In genomic region chr1:156667968-156668709, GRCh38 we compare ENCODE assay signal across 15 cellular contexts. TPM values are rescaled to one million over a fixed set of nuclear protein-coding genes. Genes with fewer than 3 reads are reported as not detected.
DNase-seq lines count a peak whose midpoint lies in the region; TF ChIP-seq lines count a peak whose summit lies in the region.
"Had no signal": no experiment of that assay in that cellular context is flagged by ENCODE, and none has a peak within 500 bp of the region (broad histone marks: within the 10 kb centered on the region; RNA-seq: fewer than 3 reads in every experiment).

No MANE protein-coding gene starts in this region.

- no peak overlapping the region for H3K4me3 Mint-ChIP-seq in progenitor cell of endocrine pancreas (ENCODE audit: low read depth)

- H3K27ac Mint-ChIP-seq in progenitor cell of endocrine pancreas = peak overlapping the region; percentile 77

- no peak overlapping the region for H3K4me2 ChIP-seq in mammary epithelial cell (ENCODE audit: insufficient read depth, low read depth, low read length)

- dilution Hi-C loops in mammary epithelial cell (cut with HindIII; ENCODE audit: low sequenced_read_pairs) = no loop called here

- DNase-seq in breast epithelium (ENCODE audit: low spot score in 2 of 2) (no peak), mammary epithelial cell (no peak), left ventricle myocardium inferior (no peak), progenitor cell of endocrine pancreas (ENCODE audit: low spot score, unreplicated experiment) (no peak), NCI-H2029 (lab: John Stamatoyannopoulos, UW) (no peak), posterior vena cava (ENCODE audit: low spot score) (no peak), NOMO-1 treated with dmso at 0.1 percent for 144 hours (lab: John Stamatoyannopoulos, UW; ENCODE audit: unreplicated experiment) (no peak), GM19240 (ENCODE audit: insufficient read length, low spot score) (no peak)
- DNase-seq: SW 1271 had no signal

- H3K27me3 ChIP-seq in breast epithelium = no peaks in the 10 kb centered on the region
- H3K27me3 ChIP-seq in mammary epithelial cell (ENCODE audit: insufficient read depth, low read length) = peaks cover 7% of the 10 kb centered on the region
- no peaks in the 10 kb centered on the region for H3K27me3 ChIP-seq in left ventricle myocardium inferior (ENCODE audit: low read depth)

- H3K27ac ChIP-seq in breast epithelium (peak overlapping the region; percentile 86 to 96), mammary epithelial cell (ENCODE audit: insufficient read depth, low read depth, low read length) (no peak overlapping the region), left ventricle myocardium inferior (replicated peaks) (peak overlapping the region; percentile 96)

- no peaks in the 10 kb centered on the region for H3K9me3 ChIP-seq in breast epithelium
- H3K9me3 ChIP-seq in mammary epithelial cell (replicated peaks; ENCODE audit: insufficient read depth, low read length) = no peaks in the 10 kb centered on the region
- no peaks in the 10 kb centered on the region for H3K9me3 ChIP-seq in left ventricle myocardium inferior (replicated peaks)

- TF ChIP-seq POLR2A in breast epithelium (IDR thresholded peaks at IDR 0.05) = no peak

- H3K9me3 Mint-ChIP-seq in progenitor cell of endocrine pancreas (ENCODE audit: low read depth) = no peaks in the 10 kb centered on the region

- no peaks in the 10 kb centered on the region for H3K79me2 ChIP-seq in mammary epithelial cell (ENCODE audit: insufficient read depth, low read length)

- H3K36me3 ChIP-seq in breast epithelium (no peaks in the 10 kb centered on the region), mammary epithelial cell (ENCODE audit: insufficient read depth, low read length) (no peaks in the 10 kb centered on the region), left ventricle myocardium inferior (peaks cover 19% of the 10 kb centered on the region)

- no TSS peak for BruUV-seq in mammary epithelial cell (replicated peaks; lab: Mats Ljungman, UMichigan)

- no peaks in the 10 kb centered on the region for H4K20me1 ChIP-seq in mammary epithelial cell (ENCODE audit: insufficient read depth, low read length)

- no peak overlapping the region for H2AFZ ChIP-seq in mammary epithelial cell (ENCODE audit: low read depth, low read length)

- CTCF ChIA-PET in mammary epithelial cell (lab: Charles Lee; ENCODE audit: low non-redundant PET) = no interaction called here

- H3K36me3 Mint-ChIP-seq in progenitor cell of endocrine pancreas (ENCODE audit: insufficient read depth) = peaks cover 5% of the 10 kb centered on the region

- intact Hi-C loops in breast epithelium (cut with DNase I; ENCODE audit: low total_unique reads) = loop anchor here (10.0 kb wide), 1 partner anchor 173 kb away; no protein-coding TSS in a partner anchor
- intact Hi-C loops in mammary epithelial cell (cut with micrococcal nuclease) = no loop called here
- intact Hi-C loops in left ventricle myocardium inferior (cut with micrococcal nuclease) = no loop called here
- intact Hi-C loops in posterior vena cava (cut with DNase I) = no loop called here

- WGBS in mammary epithelial cell (ENCODE audit: low coverage, missing lambda C conversion rate) = 46% methylated on average over 4 of the region's 9 CpGs

- H3K4me3 ChIP-seq in breast epithelium (peak overlapping the region in 1 of 3 donors; percentile 15), mammary epithelial cell (replicated peaks in 1 of 3; ENCODE audit: insufficient read depth in 1 of 3, low read depth in 2 of 3, low read length in 3 of 3) (no peak overlapping the region), left ventricle myocardium inferior (peak overlapping the region; percentile 9)

- TF ChIP-seq CTCF in breast epithelium (IDR thresholded peaks at IDR 0.05) (no peak), mammary epithelial cell (conservative IDR thresholded peaks at IDR 0.05 in 1 of 2, IDR thresholded peaks at IDR 0.05 in 1 of 2; ENCODE audit: extremely low read depth in 1 of 2, insufficient read depth in 1 of 2, low read depth in 1 of 2, low read length in 2 of 2) (no peak), left ventricle myocardium inferior (IDR thresholded peaks at IDR 0.05; ENCODE audit: borderline replicate concordance) (no peak), progenitor cell of endocrine pancreas (IDR thresholded peaks at IDR 0.05; ENCODE audit: unreplicated experiment) (no peak)

- peaks cover 20% of the 10 kb centered on the region for H3K4me1 Mint-ChIP-seq in progenitor cell of endocrine pancreas (ENCODE audit: low read depth)

- peaks cover 17 to 19% of the 10 kb centered on the region in 2 donors for H3K4me1 ChIP-seq in breast epithelium
- H3K4me1 ChIP-seq in mammary epithelial cell (ENCODE audit: insufficient read depth, low read length) = no peaks in the 10 kb centered on the region
- H3K4me1 ChIP-seq in left ventricle myocardium inferior = peaks cover 100% of the 10 kb centered on the region

- no peak overlapping the region for H3K9ac ChIP-seq in mammary epithelial cell (ENCODE audit: insufficient read depth, low read length)

- H3K27me3 Mint-ChIP-seq in progenitor cell of endocrine pancreas = peaks cover 31% of the 10 kb centered on the region

- in situ Hi-C loops in mammary epithelial cell (cut with MboI; ENCODE audit: low sequenced_read_pairs in 2 of 2) = no loop called here

RNA-seq across cellular contexts. Expression of gene NES, which starts 9.1 kb away (rescaled TPM):
- 10 to 100 TPM in 2 of 3 donors, 1 to 10 TPM in 1; 9.9 to 28.5 (median 14.9) TPM for total RNA-seq in breast epithelium
- total RNA-seq in mammary epithelial cell = 10 to 100 TPM in 1 of 2 donors, under 1 TPM in 1; 0.07 to 49.0 TPM
- 0.06 TPM for polyA plus RNA-seq in mammary epithelial cell
- polyA minus RNA-seq in mammary epithelial cell = not detected
- total RNA-seq in left ventricle myocardium inferior = 164 TPM
- 33.9 and 39.2 TPM in 2 replicates for total RNA-seq in progenitor cell of endocrine pancreas
- total RNA-seq in posterior vena cava = 100 to 1,000 TPM in 1 of 2 donors, 10 to 100 TPM in 1; 100.0 to 142 TPM

RNA-seq across cellular contexts. Expression of gene BCAN, which starts 26.2 kb away (rescaled TPM):
- under 1 TPM in 1 of 3 donors, not detected in 2; 0.44 TPM for total RNA-seq in breast epithelium
- total RNA-seq in mammary epithelial cell = not detected
- polyA plus RNA-seq in mammary epithelial cell = not detected
- not detected for polyA minus RNA-seq in mammary epithelial cell
- 0.05 TPM for total RNA-seq in left ventricle myocardium inferior
- not detected in 2 replicates for total RNA-seq in progenitor cell of endocrine pancreas
- under 1 TPM; 0.29 to 0.60 TPM for total RNA-seq in posterior vena cava
- total RNA-seq: A172, Daoy, fibroblast of villous mesenchyme, LHCN-M2 had no signal

RNA-seq across cellular contexts. Expression of gene CRABP2, which starts 37.2 kb away (rescaled TPM):
- 10 to 100 TPM in 2 of 3 donors, 1 to 10 TPM in 1; 4.2 to 61.6 (median 28.2) TPM for total RNA-seq in breast epithelium
- total RNA-seq in mammary epithelial cell = 10 to 100 TPM in 1 of 2 donors, 1 to 10 TPM in 1; 7.0 to 29.5 TPM
- 6.2 TPM for polyA plus RNA-seq in mammary epithelial cell
- polyA minus RNA-seq in mammary epithelial cell = 1.3 TPM
- 0.60 TPM for total RNA-seq in left ventricle myocardium inferior
- 70.4 and 125 TPM in 2 replicates for total RNA-seq in progenitor cell of endocrine pancreas
- 10 to 100 TPM in 1 of 2 donors, 1 to 10 TPM in 1; 9.2 to 20.9 TPM for total RNA-seq in posterior vena cava

RNA-seq across cellular contexts. Expression of gene HAPLN2, which starts 48.9 kb away (rescaled TPM):
- total RNA-seq in breast epithelium (not detected), mammary epithelial cell (not detected), left ventricle myocardium inferior (1.2 TPM), progenitor cell of endocrine pancreas (0.38 and 0.93 TPM in 2 replicates), posterior vena cava (1 to 10 TPM; 4.4 to 8.7 TPM)
- not detected for polyA plus RNA-seq in mammary epithelial cell
- polyA minus RNA-seq in mammary epithelial cell = not detected
- total RNA-seq: fibroblast of villous mesenchyme, LHCN-M2, myocyte, NCI-H460 had no signal
